8 cellular contexts compared by ENCODE assay signal in the genomic region with DNA sequence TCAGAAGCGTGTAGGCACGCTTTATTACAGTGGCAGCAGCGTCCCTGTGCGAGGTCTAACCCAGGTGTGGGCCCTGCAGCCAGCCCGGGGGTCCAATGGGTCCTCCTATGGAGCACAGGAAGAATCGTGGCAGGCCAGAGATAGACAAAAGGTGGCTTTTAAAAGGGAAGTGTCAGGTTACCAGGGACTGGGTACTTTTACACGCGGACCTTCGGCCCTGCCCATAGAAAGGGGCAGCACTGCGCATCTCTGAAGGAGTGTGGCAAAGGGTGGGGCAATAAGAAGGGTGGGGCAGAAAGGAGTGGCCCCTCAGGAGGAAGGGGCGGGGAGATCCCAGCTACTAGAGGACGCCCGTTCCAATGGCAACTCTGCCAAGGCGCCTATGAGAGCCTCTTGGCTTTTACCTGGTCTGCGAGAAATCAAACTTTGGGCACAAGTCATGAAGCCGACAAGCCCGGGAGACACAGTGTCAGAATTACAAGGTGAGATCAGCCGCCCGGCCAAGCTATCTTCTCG.
A peak's percentile ranks its signal among the peaks of the same experiment; 100 is the strongest.
DNase-seq lines count a peak whose midpoint lies in the region; ATAC-seq lines count a peak whose summit lies in the region.

No MANE protein-coding gene starts in this region.

- H3K27ac Mint-ChIP-seq in activated CD8-positive, alpha-beta memory T cell treated with anti-CD3 and anti-CD28 coated beads, Interleukin-2, amount 10 ng/mL, durations not matched to agents 7 days and 5 days = peak overlapping the region; percentile 93
- H3K27ac Mint-ChIP-seq in naive thymus-derived CD4-positive, alpha-beta T cell = peak overlapping the region; percentile 89 to 96 (median 93)

- no peaks in the 10 kb centered on the region for H3K9me3 Mint-ChIP-seq in activated CD8-positive, alpha-beta memory T cell treated with anti-CD3 and anti-CD28 coated beads, Interleukin-2, amount 10 ng/mL, durations not matched to agents 7 days and 5 days (ENCODE audit: low read depth)
- peaks cover 0 to 5% (median under 1%) of the 10 kb centered on the region in 11 donors for H3K9me3 Mint-ChIP-seq in naive thymus-derived CD4-positive, alpha-beta T cell

- H3K27me3 ChIP-seq in naive thymus-derived CD4-positive, alpha-beta T cell (ENCODE audit: control insufficient read depth in 2 of 2, insufficient read depth in 2 of 2, low read length in 2 of 2) = no peaks in the 10 kb centered on the region

- peak; percentile 96 for DNase-seq in Caki2 (ENCODE audit: low read depth)
- peak; percentile 89 for DNase-seq in HK-2 (ENCODE audit: unreplicated experiment)
- DNase-seq in NCI-H774 (lab: John Stamatoyannopoulos, UW) = peak; percentile 69
- peak; percentile 89 for DNase-seq in activated CD8-positive, alpha-beta memory T cell treated with anti-CD3 and anti-CD28 coated beads, Interleukin-2, amount 10 ng/mL, durations not matched to agents 7 days and 5 days
- DNase-seq in naive thymus-derived CD4-positive, alpha-beta T cell = peak in 2 of 9 donors; percentile 64 to 70
- peak in 16 of 49 donors; percentile 29 to 86 (median 64) for DNase-seq in substantia nigra (lab: John Stamatoyannopoulos, UW)

- CTCF ChIA-PET in activated CD8-positive, alpha-beta memory T cell treated with anti-CD3 and anti-CD28 coated beads, Interleukin-2, amount 10 ng/mL, durations not matched to agents 7 days and 5 days (lab: Charles Lee) = interaction anchor here (1.3 to 1.6 kb wide), 2 partner anchors 8 to 15 kb away, joined by 4 to 5 read pairs; no protein-coding TSS in a partner anchor
- CTCF ChIA-PET in naive thymus-derived CD4-positive, alpha-beta T cell (lab: Charles Lee) = no interaction called here

- H3K9me3 ChIP-seq in naive thymus-derived CD4-positive, alpha-beta T cell (ENCODE audit: control insufficient read depth in 2 of 3, low read length in 3 of 3) = no peaks in the 10 kb centered on the region

- H3K4me1 ChIP-seq in naive thymus-derived CD4-positive, alpha-beta T cell (ENCODE audit: control insufficient read depth in 2 of 2, insufficient read depth in 2 of 2, low read length in 2 of 2) = peaks cover 15 to 18% of the 10 kb centered on the region in 2 donors

- in situ Hi-C loops in Caki2 (cut with HindIII; ENCODE audit: low pct_unique_long_range_greater_than_20kb, low sequenced_read_pairs) = no loop called here

- H3K4me1 Mint-ChIP-seq in activated CD8-positive, alpha-beta memory T cell treated with anti-CD3 and anti-CD28 coated beads, Interleukin-2, amount 10 ng/mL, durations not matched to agents 7 days and 5 days = peaks cover 25% of the 10 kb centered on the region
- H3K4me1 Mint-ChIP-seq in naive thymus-derived CD4-positive, alpha-beta T cell = peaks cover 12 to 52% (median 36%) of the 10 kb centered on the region in 7 donors

- intact Hi-C loops in naive thymus-derived CD4-positive, alpha-beta T cell (cut with micrococcal nuclease) = loop anchor here in 1 of 2 donors (5.0 to 10.0 kb wide), 2 partner anchors 1419 to 1812 kb away; partner anchors contain the start of genes POP4 and UQCRFS1

- ATAC-seq in GM19468 (IDR thresholded peaks at IDR 0.05; ENCODE audit: extremely low read depth, unreplicated experiment) = peak; percentile 61
- ATAC-seq in activated CD8-positive, alpha-beta memory T cell treated with anti-CD3 and anti-CD28 coated beads, Interleukin-2, amount 10 ng/mL, durations not matched to agents 7 days and 5 days = peak; percentile 83
- ATAC-seq in esophagus mucosa = peak; percentile 97
- peak; percentile 65 for ATAC-seq in naive thymus-derived CD4-positive, alpha-beta T cell

- peaks cover 28% of the 10 kb centered on the region for H3K36me3 Mint-ChIP-seq in activated CD8-positive, alpha-beta memory T cell treated with anti-CD3 and anti-CD28 coated beads, Interleukin-2, amount 10 ng/mL, durations not matched to agents 7 days and 5 days
- H3K36me3 Mint-ChIP-seq in naive thymus-derived CD4-positive, alpha-beta T cell = peaks cover 0 to 24% (median 18%) of the 10 kb centered on the region in 5 donors

- no peaks in the 10 kb centered on the region for H3K27me3 Mint-ChIP-seq in activated CD8-positive, alpha-beta memory T cell treated with anti-CD3 and anti-CD28 coated beads, Interleukin-2, amount 10 ng/mL, durations not matched to agents 7 days and 5 days
- H3K27me3 Mint-ChIP-seq in naive thymus-derived CD4-positive, alpha-beta T cell = no peaks in the 10 kb centered on the region

- H3K36me3 ChIP-seq in naive thymus-derived CD4-positive, alpha-beta T cell (ENCODE audit: control insufficient read depth in 2 of 3, insufficient read depth in 3 of 3, low read length in 3 of 3) = peaks cover 0 to 10% (median 0%) of the 10 kb centered on the region in 3 experiments

- POLR2A ChIA-PET in naive thymus-derived CD4-positive, alpha-beta T cell (lab: Charles Lee) = interaction anchor here (2.1 kb wide), 1 partner anchor 1813 kb away, joined by 12 read pairs; the partner anchor contains the start of gene POP4

- peak overlapping the region; percentile 92 for H3K4me3 ChIP-seq in naive thymus-derived CD4-positive, alpha-beta T cell (ENCODE audit: low read length)

- peak overlapping the region; percentile 90 for H3K4me3 Mint-ChIP-seq in activated CD8-positive, alpha-beta memory T cell treated with anti-CD3 and anti-CD28 coated beads, Interleukin-2, amount 10 ng/mL, durations not matched to agents 7 days and 5 days
- H3K4me3 Mint-ChIP-seq in naive thymus-derived CD4-positive, alpha-beta T cell = peak overlapping the region; percentile 89 to 99 (median 94)

- H3K27ac ChIP-seq in naive thymus-derived CD4-positive, alpha-beta T cell (ENCODE audit: low read depth, low read length) = peak overlapping the region; percentile 75
- peak overlapping the region; percentile 91 for H3K27ac ChIP-seq in substantia nigra (ENCODE audit: low read depth, low read length, poor library complexity, severe bottlenecking)
